20 cellular contexts compared by ENCODE assay signal in genomic region chr5:1894243-1894642, GRCh38. TPM values are rescaled to one million over a fixed set of nuclear protein-coding genes. Genes with fewer than 3 reads are reported as not detected.
A peak's percentile ranks its signal among the peaks of the same experiment; 100 is the strongest.
DNase-seq lines count a peak whose midpoint lies in the region; ATAC-seq and TF ChIP-seq lines count a peak whose summit lies in the region.
"Had no signal": no experiment of that assay in that cellular context is flagged by ENCODE, and none has a peak within 500 bp of the region (broad histone marks: within the 10 kb centered on the region; RNA-seq: fewer than 3 reads in every experiment).

No MANE protein-coding gene starts in this region.

- H3K36me3 ChIP-seq in mesendoderm (ENCODE audit: control insufficient read depth, insufficient read depth, low read length) (no peaks in the 10 kb centered on the region), spleen (no peaks in the 10 kb centered on the region), breast epithelium (no peaks in the 10 kb centered on the region)
- H3K36me3 ChIP-seq: HAP-1 had no signal

- no peak for TF ChIP-seq POLR2A in spleen (IDR thresholded peaks at IDR 0.05)
- TF ChIP-seq POLR2A in breast epithelium (IDR thresholded peaks at IDR 0.05), result no peak

- H3K4me1 Mint-ChIP-seq in natural killer cell treated with Interleukin-12 subunit alpha and Interleukin-12 subunit beta and Interleukin-15 and Interleukin-18, amount 100 ng/mL, for 72 hours (ENCODE audit: low read depth in 2 of 2), result no peaks in the 10 kb centered on the region
- no peaks in the 10 kb centered on the region for H3K4me1 Mint-ChIP-seq in natural killer cell
- H3K4me1 Mint-ChIP-seq: CD4-positive, alpha-beta memory T cell had no signal

- no peak overlapping the region for H4K8ac ChIP-seq in mesendoderm (ENCODE audit: low read depth, low read length)

- peaks cover 16 to 28% of the 10 kb centered on the region in 2 donors for H3K27me3 Mint-ChIP-seq in natural killer cell treated with Interleukin-12 subunit alpha and Interleukin-12 subunit beta and Interleukin-15 and Interleukin-18, amount 100 ng/mL, for 72 hours
- H3K27me3 Mint-ChIP-seq in natural killer cell (ENCODE audit: low read depth in 2 of 2), result peaks cover 13 to 16% of the 10 kb centered on the region in 2 donors

- no peaks in the 10 kb centered on the region for H3K4me1 ChIP-seq in mesendoderm (ENCODE audit: control insufficient read depth, low read depth, low read length)
- no peaks in the 10 kb centered on the region for H3K4me1 ChIP-seq in spleen
- no peaks in the 10 kb centered on the region for H3K4me1 ChIP-seq in breast epithelium
- H3K4me1 ChIP-seq: A549, HAP-1 had no signal

- H3K27ac ChIP-seq in mesendoderm (ENCODE audit: low read depth, low read length), result no peak overlapping the region
- H3K27ac ChIP-seq in spleen, result no peak overlapping the region
- H3K27ac ChIP-seq in breast epithelium, result no peak overlapping the region
- H3K27ac ChIP-seq: A549 had no signal

- H3K79me2 ChIP-seq in mesendoderm (ENCODE audit: control insufficient read depth, insufficient read depth, low read length), result no peaks in the 10 kb centered on the region

- no peak for TF ChIP-seq CTCF in natural killer cell (IDR thresholded peaks at IDR 0.05)
- TF ChIP-seq CTCF in spleen (IDR thresholded peaks at IDR 0.05 in 8 of 11, conservative IDR thresholded peaks at IDR 0.05 in 3 of 11), result no peak
- no peak for TF ChIP-seq CTCF in GM20000 (IDR thresholded peaks at IDR 0.05; ENCODE audit: extremely low read depth, missing control alignments)
- no peak for TF ChIP-seq CTCF in breast epithelium (IDR thresholded peaks at IDR 0.05)

- no peak for ATAC-seq in natural killer cell treated with Interleukin-12 subunit alpha and Interleukin-12 subunit beta and Interleukin-15 and Interleukin-18, amount 100 ng/mL, for 72 hours
- no peak for ATAC-seq in natural killer cell
- ATAC-seq: A549 had no signal

- no peak overlapping the region for H2BK15ac ChIP-seq in mesendoderm (replicated peaks; ENCODE audit: low read depth)

- no peak overlapping the region for H3K18ac ChIP-seq in mesendoderm (ENCODE audit: low read length)

- peak; percentile 12 for DNase-seq in natural killer cell treated with Interleukin-12 subunit alpha and Interleukin-12 subunit beta and Interleukin-15 and Interleukin-18, amount 100 ng/mL, for 72 hours (ENCODE audit: low spot score)
- no peak for DNase-seq in natural killer cell
- DNase-seq in mesendoderm, result peak; percentile 39
- DNase-seq in spleen, result peak; percentile 25
- no peak for DNase-seq in GM20000 (ENCODE audit: low spot score)
- no peak for DNase-seq in breast epithelium (ENCODE audit: low spot score in 2 of 2)
- DNase-seq: 8988T; ACHN; C1 segment of cervical spinal cord; Calu3; CD4-positive, alpha-beta memory T cell; COR-L47; DMS53; DMS79 treated with DMSO at 0.1 percent for 48 hours; GF-D8; GOT3 had no signal

- H3K9me3 ChIP-seq in spleen, result no peaks in the 10 kb centered on the region
- no peaks in the 10 kb centered on the region for H3K9me3 ChIP-seq in breast epithelium
- H3K9me3 ChIP-seq: A549, HAP-1 had no signal

- H3K4me3 ChIP-seq in mesendoderm (ENCODE audit: low read length) (no peak overlapping the region), spleen (no peak overlapping the region), breast epithelium (no peak overlapping the region)
- H3K4me3 ChIP-seq: A549, HAP-1 had no signal

- no CpG with 5 or more reads among the region's 8 CpGs for WGBS in mesendoderm (ENCODE audit: extremely low coverage, insufficient coverage, low lambda C conversion rate)
- WGBS in spleen, 5 donors, result 60 to 74% (median 66%) methylated on average over 8 of the region's 8 CpGs

- no peak overlapping the region for H3K56ac ChIP-seq in mesendoderm (ENCODE audit: low read length)

- intact Hi-C loops in natural killer cell (cut with micrococcal nuclease) (no loop called here), spleen (cut with DNase I; ENCODE audit: low total_unique reads) (no loop called here), breast epithelium (cut with DNase I; ENCODE audit: low total_unique reads) (no loop called here)

- H3K79me1 ChIP-seq in mesendoderm (ENCODE audit: low read length), result no peaks in the 10 kb centered on the region

- no peak overlapping the region for H4K5ac ChIP-seq in mesendoderm (ENCODE audit: low read length)

- H3K36me3 Mint-ChIP-seq in natural killer cell treated with Interleukin-12 subunit alpha and Interleukin-12 subunit beta and Interleukin-15 and Interleukin-18, amount 100 ng/mL, for 72 hours, result no peaks in the 10 kb centered on the region
- no peaks in the 10 kb centered on the region for H3K36me3 Mint-ChIP-seq in natural killer cell
- H3K36me3 Mint-ChIP-seq: CD4-positive, alpha-beta memory T cell had no signal

- H3K27me3 ChIP-seq in mesendoderm (ENCODE audit: insufficient read depth, low read length, poor library complexity) (no peaks in the 10 kb centered on the region), spleen (replicated peaks in 1 of 7) (peaks cover 0 to 92% (median 11%) of the 10 kb centered on the region in 7 donors), breast epithelium (peaks cover 0 to 19% of the 10 kb centered on the region in 2 donors)

- H3K4ac ChIP-seq in mesendoderm (ENCODE audit: low read depth, low read length), result no peak overlapping the region

- no peak overlapping the region for H3K4me3 Mint-ChIP-seq in natural killer cell treated with Interleukin-12 subunit alpha and Interleukin-12 subunit beta and Interleukin-15 and Interleukin-18, amount 100 ng/mL, for 72 hours
- no peak overlapping the region for H3K4me3 Mint-ChIP-seq in natural killer cell
- H3K4me3 Mint-ChIP-seq: CD4-positive, alpha-beta memory T cell had no signal

- no peaks in the 10 kb centered on the region for H3K9me3 Mint-ChIP-seq in natural killer cell treated with Interleukin-12 subunit alpha and Interleukin-12 subunit beta and Interleukin-15 and Interleukin-18, amount 100 ng/mL, for 72 hours
- no peaks in the 10 kb centered on the region for H3K9me3 Mint-ChIP-seq in natural killer cell
- H3K9me3 Mint-ChIP-seq: CD4-positive, alpha-beta memory T cell had no signal

- no peak overlapping the region for H3K4me2 ChIP-seq in mesendoderm (ENCODE audit: low read length)
- H3K4me2 ChIP-seq: A549 had no signal

- H2BK5ac ChIP-seq in mesendoderm (ENCODE audit: low read length), result no peak overlapping the region

- H3K9ac ChIP-seq in mesendoderm (ENCODE audit: low read length), result no peak overlapping the region

- no peak overlapping the region for H2BK120ac ChIP-seq in mesendoderm (ENCODE audit: low read depth, low read length)

- no peak overlapping the region for H3K27ac Mint-ChIP-seq in natural killer cell treated with Interleukin-12 subunit alpha and Interleukin-12 subunit beta and Interleukin-15 and Interleukin-18, amount 100 ng/mL, for 72 hours
- no peak overlapping the region for H3K27ac Mint-ChIP-seq in natural killer cell
- H3K27ac Mint-ChIP-seq: CD4-positive, alpha-beta memory T cell had no signal

- no peak overlapping the region for H3K23ac ChIP-seq in mesendoderm (ENCODE audit: low read length)

- H2AK5ac ChIP-seq in mesendoderm (ENCODE audit: low read length), result no peak overlapping the region

RNA-seq across cellular contexts. Expression of gene IRX4, which starts 11.5 kb away (rescaled TPM):
- total RNA-seq in natural killer cell treated with Interleukin-12 subunit alpha and Interleukin-12 subunit beta and Interleukin-15 and Interleukin-18, amount 100 ng/mL, for 72 hours, result not detected
- total RNA-seq in natural killer cell (not detected), spleen (not detected), breast epithelium (1 to 10 TPM in 2 of 3 donors, under 1 TPM in 1; 0.64 to 9.5 (median 2.6) TPM)
- polyA plus RNA-seq in mesendoderm (2013, experiment 1 of 2), result 0.51 TPM
- 0.48 TPM for polyA plus RNA-seq in mesendoderm (2013, experiment 2 of 2)
- under 1 TPM in 1 of 3 donors, not detected in 2; 0.05 TPM for polyA plus RNA-seq in spleen
- total RNA-seq: Calu3; CD4-positive, alpha-beta memory T cell; G401 had no signal
- polyA plus RNA-seq: BJ; CD4-positive, alpha-beta memory T cell had no signal

Comparison
In these comparisons a context has a peak if more than half of its experiments do, and no peak if none do; other contexts are left out.
1. DNase-seq: peak in natural killer cell treated with Interleukin-12 subunit alpha and Interleukin-12 subunit beta and Interleukin-15 and Interleukin-18, amount 100 ng/mL, for 72 hours (single experiment), mesendoderm (single experiment) and spleen (single experiment); none in natural killer cell (single experiment), GM20000 (single experiment) and breast epithelium (0 of 2).